ENCODE assay signal across 21 cellular contexts in genomic region chr11:3091081-3091845, GRCh38. TPM values are rescaled to one million over a fixed set of nuclear protein-coding genes. Genes with fewer than 3 reads are reported as not detected.
DNase-seq lines count a peak whose midpoint lies in the region; ATAC-seq and TF ChIP-seq lines count a peak whose summit lies in the region.
"Had no signal": no experiment of that assay in that cellular context is flagged by ENCODE, and none has a peak within 500 bp of the region (broad histone marks: within the 10 kb centered on the region; RNA-seq: fewer than 3 reads in every experiment).

No MANE protein-coding gene starts in this region.

- H3K79me2 ChIP-seq in DND-41 (ENCODE audit: insufficient read depth, low read length), result no peaks in the 10 kb centered on the region
- H3K79me2 ChIP-seq in trophoblast cell (ENCODE audit: control insufficient read depth, insufficient read depth, low read length, poor library complexity), result no peaks in the 10 kb centered on the region

- no peak overlapping the region for H4K12ac ChIP-seq in trophoblast cell (ENCODE audit: low read depth, low read length)

- H3K9ac ChIP-seq in DND-41 (ENCODE audit: low read depth, low read length) (no peak overlapping the region), trophoblast cell (ENCODE audit: low read length) (no peak overlapping the region)
- H3K9ac ChIP-seq: neural progenitor cell, SK-N-SH had no signal

- H3K4me1 Mint-ChIP-seq in HFFc6 (ENCODE audit: low read depth), result peaks cover 27% of the 10 kb centered on the region
- peaks cover 18% of the 10 kb centered on the region for H3K4me1 Mint-ChIP-seq in chondrocyte (ENCODE audit: low read depth)
- no peaks in the 10 kb centered on the region for H3K4me1 Mint-ChIP-seq in activated T-helper 2 cell treated with anti-CD3 and anti-CD28 coated beads, Interferon-gamma antibody, Interleukin-2, Interleukin-4, amounts not matched to agents 10 μg/mL and 5 μg/mL and 100 μg/mL, durations not matched to agents 14 hours and 24 hours and 36 hours (ENCODE audit: low read depth)

- H3K9me3 ChIP-seq in DND-41 (ENCODE audit: insufficient read depth, low read length, severe bottlenecking) (no peaks in the 10 kb centered on the region), trophoblast cell (ENCODE audit: insufficient read depth, low read depth, low read length) (peaks cover 2% of the 10 kb centered on the region)
- H3K9me3 ChIP-seq: breast epithelium, gastroesophageal sphincter, MG63, SK-N-SH, tibial artery had no signal

- H2BK12ac ChIP-seq in trophoblast cell (ENCODE audit: low read length), result no peak overlapping the region

- peaks cover 26% of the 10 kb centered on the region for H4K20me1 ChIP-seq in DND-41 (ENCODE audit: insufficient read depth, low read length)

- peaks cover 4% of the 10 kb centered on the region for H3K36me3 Mint-ChIP-seq in HFFc6 (ENCODE audit: low read depth)
- peaks cover 9% of the 10 kb centered on the region for H3K36me3 Mint-ChIP-seq in chondrocyte (ENCODE audit: low read depth)
- no peaks in the 10 kb centered on the region for H3K36me3 Mint-ChIP-seq in activated T-helper 2 cell treated with anti-CD3 and anti-CD28 coated beads, Interferon-gamma antibody, Interleukin-2, Interleukin-4, amounts not matched to agents 10 μg/mL and 5 μg/mL and 100 μg/mL, durations not matched to agents 14 hours and 24 hours and 36 hours (ENCODE audit: low read depth)
- H3K36me3 Mint-ChIP-seq: activated CD4-positive, alpha-beta memory T cell treated with anti-CD3 and anti-CD28 coated beads for 36 hours; activated naive CD4-positive, alpha-beta T cell treated with anti-CD3 and anti-CD28 coated beads, Interleukin-2, amount 50 U/mL, for 72 hours; memory B cell had no signal

- H2AK5ac ChIP-seq in trophoblast cell (ENCODE audit: low read length), result no peak overlapping the region

- H3K79me1 ChIP-seq in trophoblast cell (ENCODE audit: low read length), result no peaks in the 10 kb centered on the region

- H3K9me3 Mint-ChIP-seq in HFFc6 (no peaks in the 10 kb centered on the region; the same call in 1 of the 2 replicates), chondrocyte (ENCODE audit: low read depth) (no peaks in the 10 kb centered on the region)
- no peaks in the 10 kb centered on the region for H3K9me3 Mint-ChIP-seq in activated T-helper 2 cell treated with anti-CD3 and anti-CD28 coated beads, Interferon-gamma antibody, Interleukin-2, Interleukin-4, amounts not matched to agents 10 μg/mL and 5 μg/mL and 100 μg/mL, durations not matched to agents 14 hours and 24 hours and 36 hours
- H3K9me3 Mint-ChIP-seq: activated CD4-positive, alpha-beta memory T cell treated with anti-CD3 and anti-CD28 coated beads for 36 hours; activated naive CD4-positive, alpha-beta T cell treated with anti-CD3 and anti-CD28 coated beads, Interleukin-2, amount 50 U/mL, for 72 hours; activated T-helper 1 cell treated with anti-CD3 and anti-CD28 coated beads, Interleukin-12 subunit alpha, Interleukin-12 subunit beta, Interleukin-2, Interleukin-4 antibody, amounts not matched to agents 30 ng/mL and 10 ng/mL and 1 ng/mL, durations not matched to agents 14 hours and 24 hours and 36 hours; CD8-positive, alpha-beta memory T cell; memory B cell; neural progenitor cell had no signal

- H3K36me3 ChIP-seq in DND-41 (ENCODE audit: insufficient read depth, low read length), result peaks cover 77% of the 10 kb centered on the region
- H3K36me3 ChIP-seq in trophoblast cell (ENCODE audit: control insufficient read depth in 1 of 2, insufficient read depth in 2 of 2, low read length in 2 of 2), result peaks cover 38 to 52% of the 10 kb centered on the region in 2 experiments
- H3K36me3 ChIP-seq: breast epithelium, MG63, neural progenitor cell had no signal

- no peak for ATAC-seq in DND-41 (ENCODE audit: insufficient read depth, low read depth)
- no peak for ATAC-seq in GM19397 (IDR thresholded peaks at IDR 0.05; ENCODE audit: unreplicated experiment)

- intact Hi-C loops in activated T-helper 2 cell treated with anti-CD3 and anti-CD28 coated beads, Interferon-gamma antibody, Interleukin-2, Interleukin-4, amounts not matched to agents 10 μg/mL and 5 μg/mL and 100 μg/mL, durations not matched to agents 14 hours and 24 hours and 36 hours (cut with micrococcal nuclease), result loop anchor here (1.0 kb wide), 1 partner anchor 54 kb away; no protein-coding TSS in a partner anchor

- no peak overlapping the region for H2BK5ac ChIP-seq in trophoblast cell (ENCODE audit: low read depth, low read length, poor library complexity)

- H3K27ac ChIP-seq in DND-41 (ENCODE audit: low read length) (no peak overlapping the region), trophoblast cell (ENCODE audit: low read depth, low read length) (no peak overlapping the region)
- H3K27ac ChIP-seq: breast epithelium, gastroesophageal sphincter, neural progenitor cell, tibial artery had no signal

- no peak overlapping the region for H3K23ac ChIP-seq in trophoblast cell (ENCODE audit: low read length)

- H3K4me1 ChIP-seq in DND-41 (ENCODE audit: insufficient read depth, low read length), result no peaks in the 10 kb centered on the region
- peaks cover 5% of the 10 kb centered on the region in 2 experiments for H3K4me1 ChIP-seq in trophoblast cell (ENCODE audit: control insufficient read depth in 1 of 2, insufficient read depth in 2 of 2, low read length in 2 of 2)
- H3K4me1 ChIP-seq: breast epithelium had no signal

- no peak overlapping the region for H3K4me3 ChIP-seq in DND-41 (ENCODE audit: low read depth in 1 of 2, low read length in 2 of 2)
- peak overlapping the region; percentile 27 for H3K4me3 ChIP-seq in trophoblast cell (ENCODE audit: low read depth, low read length)
- H3K4me3 ChIP-seq: breast epithelium, gastroesophageal sphincter, MG63, neural progenitor cell, tibial artery had no signal

- no peak for TF ChIP-seq CTCF in DND-41 (IDR thresholded peaks at IDR 0.05; ENCODE audit: borderline replicate concordance, extremely low read depth, low read length, poor library complexity, severe bottlenecking)
- TF ChIP-seq CTCF in HFFc6 (IDR thresholded peaks at IDR 0.05), result 0 out of 2 replicates have a peak, but pooled peaks have one; percentile 44
- no peak for TF ChIP-seq CTCF in chondrocyte (IDR thresholded peaks at IDR 0.05)

- H4K91ac ChIP-seq in trophoblast cell (ENCODE audit: low read depth, low read length), result no peak overlapping the region

- no CpG with 5 or more reads among the region's 14 CpGs for WGBS in trophoblast cell (ENCODE audit: extremely low coverage, insufficient coverage, insufficient read length)

- no peak overlapping the region for H4K8ac ChIP-seq in trophoblast cell (ENCODE audit: low read depth, low read length)

- H3K27ac Mint-ChIP-seq in HFFc6, result no peak overlapping the region
- H3K27ac Mint-ChIP-seq in chondrocyte (ENCODE audit: unreplicated experiment), result no peak overlapping the region
- no peak overlapping the region for H3K27ac Mint-ChIP-seq in activated T-helper 2 cell treated with anti-CD3 and anti-CD28 coated beads, Interferon-gamma antibody, Interleukin-2, Interleukin-4, amounts not matched to agents 10 μg/mL and 5 μg/mL and 100 μg/mL, durations not matched to agents 14 hours and 24 hours and 36 hours
- H3K27ac Mint-ChIP-seq: activated CD4-positive, alpha-beta memory T cell treated with anti-CD3 and anti-CD28 coated beads for 36 hours; activated naive CD4-positive, alpha-beta T cell treated with anti-CD3 and anti-CD28 coated beads, Interleukin-2, amount 50 U/mL, for 72 hours; activated T-helper 1 cell treated with anti-CD3 and anti-CD28 coated beads, Interleukin-12 subunit alpha, Interleukin-12 subunit beta, Interleukin-2, Interleukin-4 antibody, amounts not matched to agents 30 ng/mL and 10 ng/mL and 1 ng/mL, durations not matched to agents 14 hours and 24 hours and 36 hours; memory B cell; neural progenitor cell; T-helper 17 cell had no signal

- H3K4ac ChIP-seq in trophoblast cell (ENCODE audit: low read depth, low read length), result no peak overlapping the region

- H3K4me3 Mint-ChIP-seq in HFFc6 (no peak overlapping the region), chondrocyte (ENCODE audit: unreplicated experiment) (no peak overlapping the region)
- H3K4me3 Mint-ChIP-seq in activated T-helper 2 cell treated with anti-CD3 and anti-CD28 coated beads, Interferon-gamma antibody, Interleukin-2, Interleukin-4, amounts not matched to agents 10 μg/mL and 5 μg/mL and 100 μg/mL, durations not matched to agents 14 hours and 24 hours and 36 hours (ENCODE audit: low read depth), result no peak overlapping the region
- H3K4me3 Mint-ChIP-seq: activated CD4-positive, alpha-beta memory T cell treated with anti-CD3 and anti-CD28 coated beads for 36 hours; activated T-helper 1 cell treated with anti-CD3 and anti-CD28 coated beads, Interleukin-12 subunit alpha, Interleukin-12 subunit beta, Interleukin-2, Interleukin-4 antibody, amounts not matched to agents 30 ng/mL and 10 ng/mL and 1 ng/mL, durations not matched to agents 14 hours and 24 hours and 36 hours; memory B cell; neural progenitor cell had no signal

- peaks cover 5% of the 10 kb centered on the region for H3K27me3 Mint-ChIP-seq in HFFc6 (ENCODE audit: insufficient read depth)
- H3K27me3 Mint-ChIP-seq in chondrocyte (ENCODE audit: low read depth), result no peaks in the 10 kb centered on the region
- H3K27me3 Mint-ChIP-seq in activated T-helper 2 cell treated with anti-CD3 and anti-CD28 coated beads, Interferon-gamma antibody, Interleukin-2, Interleukin-4, amounts not matched to agents 10 μg/mL and 5 μg/mL and 100 μg/mL, durations not matched to agents 14 hours and 24 hours and 36 hours (ENCODE audit: low read depth), result no peaks in the 10 kb centered on the region

- H3K4me2 ChIP-seq in DND-41 (ENCODE audit: insufficient read depth, low read length), result no peak overlapping the region
- H3K4me2 ChIP-seq in trophoblast cell (ENCODE audit: low read length), result no peak overlapping the region
- H3K4me2 ChIP-seq: neural progenitor cell, SK-N-SH had no signal

- H2AFZ ChIP-seq in DND-41 (ENCODE audit: low read depth, low read length) (no peak overlapping the region), trophoblast cell (ENCODE audit: insufficient read depth, low read length, poor library complexity) (no peak overlapping the region)
- H2AFZ ChIP-seq: neural progenitor cell had no signal

- DNase-seq in DND-41 (peak; percentile 19), HFFc6 (no peak), chondrocyte (ENCODE audit: low spot score) (peak; percentile 81), trophoblast cell (no peak), NCI-H524 treated with DMSO at 0.1 percent for 48 hours (lab: John Stamatoyannopoulos, UW) (no peak), Kasumi-1 (lab: John Stamatoyannopoulos, UW) (no peak)
- DNase-seq in activated T-helper 2 cell treated with anti-CD3 and anti-CD28 coated beads, Interferon-gamma antibody, Interleukin-2, Interleukin-4, amounts not matched to agents 10 μg/mL and 5 μg/mL and 100 μg/mL, durations not matched to agents 14 hours and 24 hours and 36 hours (ENCODE audit: low spot score), result no peak
- DNase-seq: NCI-H187 treated with DMSO at 0.1 percent for 48 hours, tibial artery had no signal

- no peak overlapping the region for H3K14ac ChIP-seq in trophoblast cell (ENCODE audit: low read length)

- no peak overlapping the region for H3K18ac ChIP-seq in trophoblast cell (ENCODE audit: low read length)

- H2BK120ac ChIP-seq in trophoblast cell (ENCODE audit: insufficient read depth, low read length, poor library complexity), result no peak overlapping the region

- H3K27me3 ChIP-seq in DND-41 (ENCODE audit: insufficient read depth, low read length, poor library complexity), result no peaks in the 10 kb centered on the region
- H3K27me3 ChIP-seq in trophoblast cell (ENCODE audit: insufficient read depth, low read length), result no peaks in the 10 kb centered on the region
- H3K27me3 ChIP-seq: breast epithelium, gastroesophageal sphincter, MG63, neural progenitor cell, tibial artery had no signal

RNA-seq across cellular contexts. Expression of gene CARS1, which starts 34.0 kb away (rescaled TPM):
- 10 to 100 TPM; 51.2 to 64.3 (median 56.1) TPM for total RNA-seq in HFFc6 (2021; fragmentation: NEBNext Ultra II Directional; extraction: Animal tissue kit (Norgen Biotek cat#: 25700))
- 49.3 to 106 TPM (median 101 TPM) in 3 replicates for total RNA-seq in chondrocyte
- polyA plus RNA-seq in trophoblast cell (2013), result 113 and 120 TPM in 2 replicates
- 46.4 and 51.8 TPM in 2 replicates for total RNA-seq in activated T-helper 2 cell treated with anti-CD3 and anti-CD28 coated beads, Interferon-gamma antibody, Interleukin-2, Interleukin-4, amounts not matched to agents 10 μg/mL and 5 μg/mL and 100 μg/mL, durations not matched to agents 14 hours and 24 hours and 36 hours

Comparison
In these comparisons a context has a peak if more than half of its experiments do, and no peak if none do; other contexts are left out.
1. DNase-seq: peak in DND-41 (single experiment) and chondrocyte (single experiment); none in HFFc6 (single experiment), trophoblast cell (0 of 2), NCI-H524 treated with DMSO at 0.1 percent for 48 hours (single experiment), activated T-helper 2 cell treated with anti-CD3 and anti-CD28 coated beads, Interferon-gamma antibody, Interleukin-2, Interleukin-4, amounts not matched to agents 10 μg/mL and 5 μg/mL and 100 μg/mL, durations not matched to agents 14 hours and 24 hours and 36 hours (single experiment) and Kasumi-1 (0 of 2).